In the genomic region with DNA sequence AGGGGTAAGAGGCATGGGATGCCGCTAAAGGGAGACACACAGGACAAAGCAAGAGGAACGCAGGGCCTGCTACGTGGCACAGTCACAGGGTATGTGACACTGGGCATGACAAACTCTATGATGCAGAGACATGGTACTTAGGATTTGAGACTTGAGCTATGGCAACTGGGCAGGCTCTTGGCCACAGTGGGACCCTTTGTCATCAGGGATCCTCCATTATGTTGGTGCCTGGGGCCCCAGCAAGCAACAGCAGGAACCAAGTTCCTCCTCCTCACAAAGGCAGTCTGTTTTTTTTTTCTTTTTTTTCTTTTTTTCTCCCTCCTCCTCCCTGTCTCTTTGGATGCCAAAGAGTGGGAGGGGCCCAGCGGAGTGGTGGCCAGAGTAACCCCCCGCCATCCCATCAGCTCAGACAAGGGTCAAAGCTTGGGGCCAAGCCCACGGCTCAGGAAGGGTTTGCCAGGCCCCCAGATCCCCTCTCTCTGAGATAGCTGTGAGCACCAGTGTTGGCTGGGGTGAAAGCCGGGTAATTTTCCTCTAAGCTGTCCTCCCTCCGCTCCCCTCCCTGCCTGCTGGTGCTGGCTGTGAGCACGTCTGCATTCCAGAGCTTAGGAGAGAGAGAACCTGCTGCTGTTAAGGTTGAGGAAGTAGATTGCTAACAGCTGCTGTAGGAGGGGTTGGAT, we compare ENCODE assay signal across 8 cellular contexts. TPM values are rescaled to one million over a fixed set of nuclear protein-coding genes. Genes with fewer than 3 reads are reported as not detected.
DNase-seq lines count a peak whose midpoint lies in the region; ATAC-seq and TF ChIP-seq lines count a peak whose summit lies in the region.

No MANE protein-coding gene starts in this region.

- DNase-seq in astrocyte of the spinal cord (ENCODE audit: low read depth, low spot score) (peak; percentile 82), iris pigment epithelial cell (ENCODE audit: low read depth) (peak; percentile 83), smooth muscle cell (lab: John Stamatoyannopoulos, UW; ENCODE audit: unreplicated experiment) (no peak), DMS153 (lab: John Stamatoyannopoulos, UW) (no peak)
- no peak for DNase-seq in central memory CD4-positive, alpha-beta T cell

- no peaks in the 10 kb centered on the region for H3K36me3 ChIP-seq in HEK293 (ENCODE audit: control insufficient read depth in 2 of 2, insufficient read depth in 1 of 2, low read length in 2 of 2)
- H3K36me3 ChIP-seq in smooth muscle cell (ENCODE audit: low read depth) = no peaks in the 10 kb centered on the region

- H2AFZ ChIP-seq in smooth muscle cell (ENCODE audit: low read depth) = no peak overlapping the region

- peak overlapping the region; percentile 81 for H3K4me2 ChIP-seq in smooth muscle cell

- peak overlapping the region; percentile 59 for H3K9ac ChIP-seq in smooth muscle cell (ENCODE audit: low read depth)

- WGBS in smooth muscle cell (ENCODE audit: low lambda C conversion rate) = 28% methylated on average over 9 of the region's 9 CpGs

- H3K27ac ChIP-seq in HEK293 (ENCODE audit: extremely low read depth, low read depth, low read length) (peak overlapping the region; percentile 35; the same call in 1 of the 2 replicates), smooth muscle cell (ENCODE audit: low read depth) (peak overlapping the region; percentile 99)

- no peaks in the 10 kb centered on the region for H3K27me3 ChIP-seq in smooth muscle cell (ENCODE audit: low read depth)

- H3K4me3 ChIP-seq in HEK293 (ENCODE audit: low read depth, low read length) (no peak overlapping the region), astrocyte of the spinal cord (ENCODE audit: low read depth, low read length) (no peak overlapping the region), smooth muscle cell (no peak overlapping the region)

- H4K20me1 ChIP-seq in smooth muscle cell (ENCODE audit: low read depth) = peaks cover 47% of the 10 kb centered on the region

- H3K79me2 ChIP-seq in smooth muscle cell (ENCODE audit: low read depth) = peaks cover 69% of the 10 kb centered on the region

- H3K4me1 ChIP-seq in HEK293 (ENCODE audit: control insufficient read depth, insufficient read depth, low read length) (peaks cover 8% of the 10 kb centered on the region; the same call in 1 of the 2 replicates), smooth muscle cell (ENCODE audit: low read depth) (peaks cover 58% of the 10 kb centered on the region)

- TF ChIP-seq CTCF in HEK293 (tag by site-specific recombination; IDR thresholded peaks at IDR 0.05) (no peak), astrocyte of the spinal cord (IDR thresholded peaks at IDR 0.05; ENCODE audit: low read depth, low read length) (no peak), smooth muscle cell (IDR thresholded peaks at IDR 0.05; ENCODE audit: borderline replicate concordance, insufficient read depth, poor library complexity, severe bottlenecking) (no peak)

- ATAC-seq in HG03280 (IDR thresholded peaks at IDR 0.05; ENCODE audit: unreplicated experiment) (no peak), GM21717 (IDR thresholded peaks at IDR 0.05; ENCODE audit: unreplicated experiment) (no peak)

- in situ Hi-C loops in astrocyte of the spinal cord (cut with HindIII; ENCODE audit: low sequenced_read_pairs) = no loop called here

- H3F3A ChIP-seq in smooth muscle cell (ENCODE audit: low read depth) = peaks cover 43% of the 10 kb centered on the region

- POLR2A ChIA-PET in HEK293 (lab: Yijun Ruan, JAX) = interaction anchor here (0.5 to 0.9 kb wide), 2 partner anchors 21 to 1945 kb away, joined by 4 read pairs; partner anchors contain the start of gene GSN

- CTCF ChIA-PET in HEK293 (lab: Yijun Ruan, JAX) = interaction anchor here (0.6 to 6.2 kb wide), 6 partner anchors 11 to 306 kb away, joined by 3 to 42 read pairs (median 4); no protein-coding TSS in a partner anchor

- H3K9me3 ChIP-seq in HEK293 (ENCODE audit: control insufficient read depth, insufficient read depth, low read depth, low read length) (no peaks in the 10 kb centered on the region), smooth muscle cell (replicated peaks; ENCODE audit: low read depth) (no peaks in the 10 kb centered on the region)

TF ChIP-seq in HEK293, 187 proteins besides CTCF, POLR2A, EP300 and RAD21:
- TF ChIP-seq ZBTB20 (tag by site-specific recombination; IDR thresholded peaks at IDR 0.05) = peak; percentile 33
- TF ChIP-seq ZNF670 (tag by site-specific recombination; IDR thresholded peaks at IDR 0.05; ENCODE audit: low read depth) = no peak
- peak; percentile 12; the same call in 1 of the 2 replicates for TF ChIP-seq ZNF362 (tag by site-specific recombination; IDR thresholded peaks at IDR 0.05)
- no peak for TF ChIP-seq KLF17 (tag by site-specific recombination; IDR thresholded peaks at IDR 0.05)
- TF ChIP-seq ZFHX2 (tag by site-specific recombination; conservative IDR thresholded peaks at IDR 0.05) = 0 out of 2 replicates have a peak, but pooled peaks have one; percentile 12
- TF ChIP-seq ZNF394 (tag by site-specific recombination; IDR thresholded peaks at IDR 0.05; ENCODE audit: borderline replicate concordance) = no peak
- TF ChIP-seq ZNF645 (tag by site-specific recombination; IDR thresholded peaks at IDR 0.05) = no peak
- TF ChIP-seq, protein P1, sequence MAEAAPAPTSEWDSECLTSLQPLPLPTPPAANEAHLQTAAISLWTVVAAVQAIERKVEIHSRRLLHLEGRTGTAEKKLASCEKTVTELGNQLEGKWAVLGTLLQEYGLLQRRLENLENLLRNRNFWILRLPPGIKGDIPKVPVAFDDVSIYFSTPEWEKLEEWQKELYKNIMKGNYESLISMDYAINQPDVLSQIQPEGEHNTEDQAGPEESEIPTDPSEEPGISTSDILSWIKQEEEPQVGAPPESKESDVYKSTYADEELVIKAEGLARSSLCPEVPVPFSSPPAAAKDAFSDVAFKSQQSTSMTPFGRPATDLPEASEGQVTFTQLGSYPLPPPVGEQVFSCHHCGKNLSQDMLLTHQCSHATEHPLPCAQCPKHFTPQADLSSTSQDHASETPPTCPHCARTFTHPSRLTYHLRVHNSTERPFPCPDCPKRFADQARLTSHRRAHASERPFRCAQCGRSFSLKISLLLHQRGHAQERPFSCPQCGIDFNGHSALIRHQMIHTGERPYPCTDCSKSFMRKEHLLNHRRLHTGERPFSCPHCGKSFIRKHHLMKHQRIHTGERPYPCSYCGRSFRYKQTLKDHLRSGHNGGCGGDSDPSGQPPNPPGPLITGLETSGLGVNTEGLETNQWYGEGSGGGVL (tag by site-specific recombination; IDR thresholded peaks at IDR 0.05) = peak; percentile 47; the same call in 1 of the 2 replicates

RNA-seq across cellular contexts. Expression of gene GSN, which starts 21.1 kb away (rescaled TPM):
- total RNA-seq in smooth muscle cell = 337 and 430 TPM in 2 replicates
- polyA plus RNA-seq in smooth muscle cell = 529 and 685 TPM in 2 replicates

Comparison
In these comparisons a context has a peak if more than half of its experiments do, and no peak if none do; other contexts are left out.
1. DNase-seq: peak in astrocyte of the spinal cord (single experiment) and iris pigment epithelial cell (single experiment); none in smooth muscle cell (single experiment), central memory CD4-positive, alpha-beta T cell (single experiment) and DMS153 (single experiment).